In the genomic region with DNA sequence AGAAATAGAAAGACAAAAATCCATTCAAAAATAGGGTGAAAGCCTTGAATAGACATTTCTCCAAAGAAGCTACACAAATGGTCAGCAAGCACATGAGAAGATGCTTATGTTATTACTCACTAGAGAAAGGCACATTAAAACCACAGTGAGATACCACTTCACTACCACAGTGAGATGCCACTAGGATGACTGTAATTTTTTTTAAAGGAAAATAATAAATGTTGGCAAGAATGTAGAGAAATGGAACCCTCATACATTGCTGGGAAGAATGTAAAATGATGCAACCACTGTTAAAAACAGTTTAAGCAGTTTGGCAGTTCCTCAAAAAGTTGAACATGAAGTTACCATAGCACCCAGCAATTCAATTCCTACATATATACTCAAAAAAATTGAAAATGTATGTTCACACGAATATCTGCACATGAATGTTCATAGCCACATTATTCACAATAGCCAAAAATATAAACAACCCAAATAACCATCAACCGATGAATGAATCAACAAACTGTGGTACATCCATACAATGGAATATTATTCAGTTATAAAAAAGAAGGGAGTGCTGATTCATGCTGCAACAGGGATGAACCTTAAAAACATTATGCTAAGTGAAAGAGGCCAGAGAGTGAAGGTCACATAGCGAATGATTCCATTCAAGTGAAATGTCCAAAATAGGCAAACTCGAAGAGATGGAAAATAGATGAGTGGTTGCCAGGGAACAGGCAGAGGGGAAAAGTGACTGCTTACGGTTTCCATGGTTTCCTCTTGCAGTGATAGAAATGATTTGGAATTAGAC, we compare ENCODE assay signal across 11 cellular contexts.
DNase-seq lines count a peak whose midpoint lies in the region; TF ChIP-seq lines count a peak whose summit lies in the region.
"Had no signal": no experiment of that assay in that cellular context is flagged by ENCODE, and none has a peak within 500 bp of the region (broad histone marks: within the 10 kb centered on the region; RNA-seq: fewer than 3 reads in every experiment).

No MANE protein-coding gene starts in this region.

- H3K9ac ChIP-seq in adipocyte (ENCODE audit: low read length) = no peak overlapping the region

- peaks cover 5% of the 10 kb centered on the region for H3K9me3 ChIP-seq in adipocyte (ENCODE audit: control insufficient read depth, low read length)

- no peak overlapping the region for H3K4me3 ChIP-seq in HFF-Myc (replicated peaks; ENCODE audit: low read depth, low read length)
- peak overlapping the region; percentile 52 for H3K4me3 ChIP-seq in adipocyte (ENCODE audit: low read length)
- no peak overlapping the region for H3K4me3 ChIP-seq in fibroblast of villous mesenchyme (ENCODE audit: low read depth, low read length)

- DNase-seq in HFF-Myc (ENCODE audit: extremely low read depth, low read depth) (peak; percentile 62), adipocyte (ENCODE audit: low read depth) (peak; percentile 94), fibroblast of villous mesenchyme (ENCODE audit: low read depth) (peak; percentile 92), G401 (ENCODE audit: low spot score) (no peak), activated gamma-delta T cell (lab: John Stamatoyannopoulos, UW) (no peak), Kasumi-1 (lab: John Stamatoyannopoulos, UW) (no peak), COLO668 (lab: John Stamatoyannopoulos, UW; ENCODE audit: unreplicated experiment) (no peak)
- DNase-seq: effector memory CD4-positive, alpha-beta T cell; GF-D8; NCI-H2081 treated with DMSO at 0.1 percent for 48 hours; stimulated activated naive CD4-positive, alpha-beta T cell had no signal

- H3K27me3 ChIP-seq in adipocyte (replicated peaks; ENCODE audit: control insufficient read depth, insufficient read depth, low read length) = no peaks in the 10 kb centered on the region

- TF ChIP-seq CTCF in HFF-Myc (IDR thresholded peaks at IDR 0.05; ENCODE audit: low read depth, low read length, missing control alignments) (no peak), fibroblast of villous mesenchyme (IDR thresholded peaks at IDR 0.05; ENCODE audit: insufficient read depth, low read depth, low read length) (no peak)

- H3K36me3 ChIP-seq in adipocyte (ENCODE audit: control insufficient read depth, insufficient read depth, low read length, severe bottlenecking) = no peaks in the 10 kb centered on the region

- in situ Hi-C loops in G401 (cut with HindIII; ENCODE audit: low sequenced_read_pairs) = no loop called here

- peaks cover 52% of the 10 kb centered on the region for H3K4me1 ChIP-seq in adipocyte (ENCODE audit: control insufficient read depth, insufficient read depth, low read length)

Comparison
In these comparisons a context has a peak if more than half of its experiments do, and no peak if none do; other contexts are left out.
1. DNase-seq: peak in HFF-Myc (single experiment), adipocyte (single experiment) and fibroblast of villous mesenchyme (single experiment); none in G401 (single experiment), activated gamma-delta T cell (single experiment), Kasumi-1 (0 of 2) and COLO668 (single experiment).